8 cellular contexts compared by ENCODE assay signal in the genomic region with DNA sequence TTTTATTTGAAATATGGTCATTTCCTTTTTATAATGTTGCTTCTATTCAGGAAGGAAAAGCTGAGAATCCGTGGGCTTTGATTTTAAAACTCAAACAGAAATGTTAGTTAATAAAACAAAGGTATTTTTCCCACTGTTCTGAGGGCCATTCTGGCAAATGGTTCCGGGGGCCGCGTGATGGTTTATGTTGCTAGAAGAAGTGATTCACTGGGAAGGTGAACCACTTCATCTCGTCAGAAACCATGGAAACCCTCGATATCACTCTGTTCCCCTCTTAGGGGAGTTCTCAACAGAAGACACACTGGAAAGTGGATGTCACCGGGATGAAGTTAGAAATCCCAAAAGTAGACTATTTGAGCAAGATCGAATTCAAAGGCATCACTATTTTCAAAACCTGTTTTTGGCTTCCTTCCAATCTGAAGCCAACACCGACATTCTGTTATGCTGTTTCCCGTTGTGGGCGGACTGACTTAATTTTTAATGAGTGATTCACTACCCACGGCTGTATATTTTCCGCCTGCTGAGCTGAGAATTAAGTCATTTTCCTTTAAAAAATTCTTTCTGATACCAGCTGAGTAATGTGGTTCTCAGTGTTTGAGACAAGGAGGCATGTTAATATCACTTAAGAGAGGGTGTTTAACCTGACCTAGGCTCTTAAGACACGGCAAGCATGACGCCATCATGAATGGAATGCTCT.
A peak's percentile ranks its signal among the peaks of the same experiment; 100 is the strongest.
DNase-seq lines count a peak whose midpoint lies in the region; ATAC-seq, FAIRE-seq and TF ChIP-seq lines count a peak whose summit lies in the region.

No MANE protein-coding gene starts in this region.

- TF ChIP-seq EP300 in GM12878 (IDR thresholded peaks at IDR 0.05; ENCODE audit: borderline replicate concordance in 1 of 2, control insufficient read depth in 1 of 2, low read depth in 2 of 2, low read length in 2 of 2): no peak

- WGBS in GM12878 (ENCODE audit: insufficient coverage, insufficient replicate concordance, low lambda C conversion rate, missing lambda C conversion rate): 29% methylated on average over 15 of the region's 15 CpGs
- 23 to 32% methylated on average over 15 of the region's 15 CpGs for WGBS in aorta, 2 donors

- H3K79me2 ChIP-seq in PC-9 (ENCODE audit: low read depth) (no peaks in the 10 kb centered on the region), GM12878 (ENCODE audit: control insufficient read depth, insufficient read depth, low read length) (no peaks in the 10 kb centered on the region)

- no peaks in the 10 kb centered on the region for H4K20me1 ChIP-seq in PC-9 (ENCODE audit: insufficient read depth)
- no peaks in the 10 kb centered on the region for H4K20me1 ChIP-seq in GM12878 (ENCODE audit: control insufficient read depth, insufficient read depth)

- SMC1A ChIA-PET in GM12878 (lab: Charles Lee; ENCODE audit: uncharacterized antibody, unreplicated experiment): interaction anchor here (0.8 to 1.2 kb wide), 3 partner anchors 20 to 80 kb away, joined by 3 read pairs; no protein-coding TSS in a partner anchor

- ATAC-seq in GM12878 (peak; percentile 31), omental fat pad (ENCODE audit: low FRiP score) (peak; percentile 89), aorta (ENCODE audit: low FRiP score) (peak; percentile 72), HG03469 (IDR thresholded peaks at IDR 0.05; ENCODE audit: unreplicated experiment) (no peak)

- no peak overlapping the region for H3K9ac ChIP-seq in GM12878 (ENCODE audit: control insufficient read depth, insufficient read depth, low read length)

- POLR2A ChIA-PET in PC-9 (lab: Charles Lee; ENCODE audit: unreplicated experiment) (interaction anchor here (0.6 kb wide), 1 partner anchor 32 kb away, joined by 5 read pairs; no protein-coding TSS in a partner anchor), GM12878 (lab: Charles Lee) (no interaction called here)

- intact Hi-C loops in PC-9 (cut with micrococcal nuclease; ENCODE audit: unreplicated experiment) (loop anchor here (1.0 to 5.0 kb wide), 3 partner anchors 46 to 83 kb away; no protein-coding TSS in a partner anchor), GM12878 (cut with micrococcal nuclease; ENCODE audit: unreplicated experiment) (no loop called here), aorta (cut with DNase I) (loop anchor here (5.0 kb wide), 2 partner anchors 69 to 84 kb away; partner anchors contain the start of gene PTPRE (in 2 of the 2))

- peaks cover 15% of the 10 kb centered on the region for H3F3A ChIP-seq in PC-9 (ENCODE audit: insufficient read depth, low read depth)

- TF ChIP-seq CTCF in PC-9 (conservative IDR thresholded peaks at IDR 0.05): no peak
- no peak for TF ChIP-seq CTCF in GM12878 (IDR thresholded peaks at IDR 0.05 in 2 of 3, conservative IDR thresholded peaks at IDR 0.05 in 1 of 3; ENCODE audit: control insufficient read depth in 2 of 3, extremely low read depth in 1 of 3, insufficient read depth in 1 of 3, low read depth in 3 of 3, low read length in 3 of 3)
- no peak for TF ChIP-seq CTCF in omental fat pad (IDR thresholded peaks at IDR 0.05)

- no peak for TF ChIP-seq POLR2A in GM12878 (IDR thresholded peaks at IDR 0.05; ENCODE audit: low read depth, low read length)
- TF ChIP-seq POLR2A in GM12891 (IDR thresholded peaks at IDR 0.05; ENCODE audit: low read depth, low read length): no peak

- no peak for TF ChIP-seq RAD21 in GM12878 (IDR thresholded peaks at IDR 0.05; ENCODE audit: insufficient read depth, low read depth, low read length)

- CTCF ChIA-PET in PC-9 (lab: Charles Lee) (interaction anchor here (0.7 kb wide), 1 partner anchor 21 kb away, joined by 3 read pairs; no protein-coding TSS in a partner anchor), GM12878 (lab: Yijun Ruan, JAX) (no interaction called here)

- in situ Hi-C loops in GM12878 (cut with MboI): no loop called here

- DNase-seq in AG20443 (ENCODE audit: low spot score): peak; percentile 79
- DNase-seq in PC-9: peak; percentile 25 to 87
- DNase-seq in GM12878 (ENCODE audit: low read depth, low spot score): no peak
- no peak for DNase-seq in omental fat pad (ENCODE audit: low spot score)
- DNase-seq in aorta: no peak
- DNase-seq in NCI-H1417 treated with DMSO at 0.1 percent for 48 hours (lab: John Stamatoyannopoulos, UW): no peak
- no peak for DNase-seq in GM12891 (ENCODE audit: insufficient read length, low spot score)

- H3K27ac ChIP-seq in PC-9 (peak overlapping the region; percentile 90), GM12878 (ENCODE audit: control insufficient read depth, insufficient read depth) (no peak overlapping the region), aorta (ENCODE audit: low read depth in 1 of 2, low read length in 2 of 2) (peak overlapping the region in 1 of 2 donors; percentile 69)

- H3K9me3 ChIP-seq in PC-9 (ENCODE audit: insufficient read depth, low read depth): no peaks in the 10 kb centered on the region
- no peaks in the 10 kb centered on the region for H3K9me3 ChIP-seq in GM12878 (replicated peaks; ENCODE audit: control insufficient read depth, insufficient read depth, low read length)
- no peaks in the 10 kb centered on the region for H3K9me3 ChIP-seq in aorta (ENCODE audit: control insufficient read depth, low read length)

- H2AFZ ChIP-seq in PC-9: no peak overlapping the region
- H2AFZ ChIP-seq in GM12878 (ENCODE audit: control insufficient read depth, low read depth, low read length): no peak overlapping the region

- H3K27me3 ChIP-seq in PC-9 (ENCODE audit: insufficient read depth, low read depth): no peaks in the 10 kb centered on the region
- H3K27me3 ChIP-seq in GM12878 (replicated peaks in 1 of 2; ENCODE audit: control insufficient read depth in 2 of 2, insufficient read depth in 2 of 2, low read length in 1 of 2): peaks cover 0 to 2% of the 10 kb centered on the region in 2 experiments; a peak in 2 of 4 replicates
- H3K27me3 ChIP-seq in aorta (ENCODE audit: control insufficient read depth in 1 of 2, insufficient read depth in 2 of 2, low read length in 1 of 2): no peaks in the 10 kb centered on the region

- FAIRE-seq in GM12878 (lab: Jason Lieb, UNC): no peak
- no peak for FAIRE-seq in GM12891 (lab: Jason Lieb, UNC)

- H3K36me3 ChIP-seq in PC-9 (ENCODE audit: low read depth) (no peaks in the 10 kb centered on the region), GM12878 (ENCODE audit: control insufficient read depth in 2 of 2, insufficient read depth in 2 of 2, low read length in 1 of 2) (no peaks in the 10 kb centered on the region), aorta (ENCODE audit: control insufficient read depth in 1 of 2, insufficient read depth in 2 of 2, low read length in 1 of 2) (no peaks in the 10 kb centered on the region)

- H3K4me3 ChIP-seq in PC-9 (peak overlapping the region; percentile 30; the same call in 1 of the 2 replicates), GM12878 (no peak overlapping the region), aorta (ENCODE audit: low read length in 2 of 2) (no peak overlapping the region)

- RAD21 ChIA-PET in GM12878 (lab: Charles Lee; ENCODE audit: unreplicated experiment): no interaction called here

- H3K9me2 ChIP-seq in PC-9 (ENCODE audit: insufficient read depth): no peaks in the 10 kb centered on the region

- H3K4me2 ChIP-seq in PC-9: peak overlapping the region; percentile 71
- no peak overlapping the region for H3K4me2 ChIP-seq in GM12878 (ENCODE audit: control insufficient read depth, insufficient read depth)

- H3K4me1 ChIP-seq in PC-9 (replicated peaks; ENCODE audit: insufficient read depth) (peaks cover 44% of the 10 kb centered on the region), GM12878 (ENCODE audit: control insufficient read depth, insufficient read depth, low read length) (no peaks in the 10 kb centered on the region), aorta (ENCODE audit: control insufficient read depth in 1 of 2, insufficient read depth in 2 of 2, low read length in 2 of 2) (peaks cover 0 to 3% of the 10 kb centered on the region in 2 donors)

- BruUV-seq in PC-9 (replicated peaks; lab: Mats Ljungman, UMichigan) (no TSS peak), GM12878 (replicated peaks; lab: Mats Ljungman, UMichigan) (no TSS peak)

TF ChIP-seq in GM12878, 131 proteins besides CTCF, POLR2A, EP300 and RAD21 (continues in another document):
- TF ChIP-seq ZBTB33 (IDR thresholded peaks at IDR 0.05) (no peak), NFYA (IDR thresholded peaks at IDR 0.05; ENCODE audit: borderline replicate concordance, low read depth, low read length) (no peak)

TF ChIP-seq in GM12891, 5 proteins besides CTCF, POLR2A, EP300 and RAD21:
- TF ChIP-seq POU2F2 (IDR thresholded peaks at IDR 0.05; ENCODE audit: low read depth, low read length) (no peak), PAX5 (IDR thresholded peaks at IDR 0.05; ENCODE audit: insufficient read depth, low read length, severe bottlenecking) (no peak), TAF1 (IDR thresholded peaks at IDR 0.05; ENCODE audit: low read depth, low read length) (no peak), SPI1 (IDR thresholded peaks at IDR 0.05; ENCODE audit: low read depth, low read length) (no peak), POLR2AphosphoS5 (IDR thresholded peaks at IDR 0.05; ENCODE audit: low read depth, low read length) (no peak)

Comparison
In these comparisons a context has a peak if more than half of its experiments do, and no peak if none do; other contexts are left out.
1. DNase-seq: peak in AG20443 (single experiment) and PC-9 (2 of 2); none in GM12878 (single experiment), omental fat pad (single experiment), aorta (0 of 2), NCI-H1417 treated with DMSO at 0.1 percent for 48 hours (single experiment) and GM12891 (single experiment).